8 cellular contexts compared by ENCODE assay signal in the genomic region with DNA sequence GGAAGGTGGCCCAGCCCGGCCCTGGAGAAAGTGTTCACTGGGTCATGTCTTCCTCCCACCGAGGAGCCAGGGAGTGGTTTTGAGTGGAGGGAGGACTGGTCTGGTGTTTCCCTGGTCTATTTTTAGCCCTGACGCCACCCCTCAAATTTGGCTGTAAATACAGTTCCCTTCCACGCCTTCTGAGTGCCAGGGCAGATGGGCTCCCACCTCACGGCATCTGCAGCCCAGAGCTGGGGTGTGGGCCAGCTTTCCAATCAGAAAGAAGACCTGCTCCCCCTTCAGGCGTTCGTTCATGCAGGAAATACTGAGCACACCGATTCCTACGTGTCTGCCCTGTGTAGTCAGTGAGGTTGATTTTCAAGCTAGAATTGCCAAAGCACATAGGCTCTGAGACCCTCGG. TPM values are rescaled to one million over a fixed set of nuclear protein-coding genes. Genes with fewer than 3 reads are reported as not detected.
DNase-seq lines count a peak whose midpoint lies in the region; ATAC-seq and TF ChIP-seq lines count a peak whose summit lies in the region.

No MANE protein-coding gene starts in this region.

- in situ Hi-C loops in astrocyte of the spinal cord (cut with HindIII; ENCODE audit: low sequenced_read_pairs) = no loop called here

- no peaks in the 10 kb centered on the region for H3K36me3 ChIP-seq in thymus (ENCODE audit: control insufficient read depth, insufficient read depth)

- H3K4me3 ChIP-seq in GM12865 (ENCODE audit: low read depth, low read length) = no peak overlapping the region
- H3K4me3 ChIP-seq in astrocyte of the spinal cord (ENCODE audit: low read depth, low read length) = no peak overlapping the region
- no peak overlapping the region for H3K4me3 ChIP-seq in thymus (ENCODE audit: low read length)

- no peaks in the 10 kb centered on the region for H3K27me3 ChIP-seq in thymus (ENCODE audit: control insufficient read depth, insufficient read depth)

- DNase-seq in GM12865 (ENCODE audit: low read depth) (peak; percentile 45), OCI-M1 (lab: John Stamatoyannopoulos, UW) (peak; percentile 7), astrocyte of the spinal cord (ENCODE audit: low read depth, low spot score) (no peak), medulla oblongata (ENCODE audit: extremely low spot score) (peak; percentile 50), T1000 (lab: John Stamatoyannopoulos, UW) (no peak), globus pallidus (ENCODE audit: low spot score) (no peak)

- peak overlapping the region; percentile 50 for H3K27ac ChIP-seq in thymus (ENCODE audit: low read depth)

- peaks cover 8% of the 10 kb centered on the region for H3K4me1 ChIP-seq in thymus (ENCODE audit: control insufficient read depth, insufficient read depth, low read length)

- 11% methylated on average over 10 of the region's 10 CpGs for WGBS in thymus

- TF ChIP-seq CTCF in GM12865 (IDR thresholded peaks at IDR 0.05; ENCODE audit: insufficient read depth, low read depth, low read length, missing control alignments) = peak; percentile 28
- peak; percentile 35 for TF ChIP-seq CTCF in astrocyte of the spinal cord (IDR thresholded peaks at IDR 0.05; ENCODE audit: low read depth, low read length)

- ATAC-seq in HG02763 (IDR thresholded peaks at IDR 0.05; ENCODE audit: unreplicated experiment) = no peak

- H3K9me3 ChIP-seq in thymus (ENCODE audit: control insufficient read depth) = no peaks in the 10 kb centered on the region

RNA-seq across cellular contexts. Expression of a gene that starts 53.7 kb away (rescaled TPM):
- 25.0 TPM for polyA plus RNA-seq in thymus

Comparison
In these comparisons a context has a peak if more than half of its experiments do, and no peak if none do; other contexts are left out.
1. DNase-seq: peak in GM12865 (single experiment), OCI-M1 (single experiment) and medulla oblongata (single experiment); none in astrocyte of the spinal cord (single experiment), T1000 (single experiment) and globus pallidus (single experiment).